Comparison of ENCODE assay signal across 8 cellular contexts in genomic region chr12:42482820-42483533, GRCh38.
DNase-seq lines count a peak whose midpoint lies in the region; ATAC-seq and TF ChIP-seq lines count a peak whose summit lies in the region.

No MANE protein-coding gene starts in this region.

- H3K27me3 ChIP-seq in GM06990 (replicated peaks; ENCODE audit: control insufficient read depth, insufficient read depth, low read length) (no peaks in the 10 kb centered on the region; the same call in 1 of the 2 replicates), sigmoid colon (no peaks in the 10 kb centered on the region)

- H3K9me3 ChIP-seq in sigmoid colon: no peaks in the 10 kb centered on the region

- no peaks in the 10 kb centered on the region for H3K36me3 Mint-ChIP-seq in T-helper 1 cell treated with Interleukin-12 subunit alpha and Interleukin-12 subunit beta and Interleukin-4 antibody, amounts not matched to agents 30 μg/mL and 1 μg/mL, for 36 hours (ENCODE audit: low read depth)

- 0 to 1% methylated on average over 80 of the region's 80 CpGs for WGBS in sigmoid colon, 2 donors

- intact Hi-C loops in sigmoid colon (cut with DNase I): loop anchor here (1.0 to 10.0 kb wide), 5 partner anchors 86 to 854 kb away; partner anchors contain the start of genes PRICKLE1 and YAF2

- H3K4me3 ChIP-seq in GM06990 (replicated peaks; ENCODE audit: low read depth, low read length) (peak overlapping the region; percentile 72), sigmoid colon (peak overlapping the region; percentile 63 to 80 (median 74))

- H3K27me3 Mint-ChIP-seq in T-helper 1 cell treated with Interleukin-12 subunit alpha and Interleukin-12 subunit beta and Interleukin-4 antibody, amounts not matched to agents 30 μg/mL and 1 μg/mL, for 36 hours (ENCODE audit: low read depth): peaks cover 90% of the 10 kb centered on the region

- H3K4me3 Mint-ChIP-seq in T-helper 1 cell treated with Interleukin-12 subunit alpha and Interleukin-12 subunit beta and Interleukin-4 antibody, amounts not matched to agents 30 μg/mL and 1 μg/mL, for 36 hours: peak overlapping the region; percentile 80

- H3K27ac ChIP-seq in sigmoid colon: peak overlapping the region; percentile 84 to 90 (median 88)

- DNase-seq in GM06990 (ENCODE audit: extremely low read depth, insufficient read length) (peak; percentile 83), HuH-7 (ENCODE audit: low spot score) (peak; percentile 93), astrocyte of the hippocampus (ENCODE audit: low read depth, low spot score) (peak; percentile 93), hypothalamus (lab: John Stamatoyannopoulos, UW) (peak in 47 of 51 donors; percentile 5 to 74 (median 31)), sigmoid colon (peak; percentile 84)
- DNase-seq in central memory CD4-positive, alpha-beta T cell: no peak

- peak; percentile 73 for ATAC-seq in GM21619 (IDR thresholded peaks at IDR 0.05; ENCODE audit: unreplicated experiment)

- H3K36me3 ChIP-seq in GM06990 (ENCODE audit: control insufficient read depth, insufficient read depth, low read length): no peaks in the 10 kb centered on the region
- H3K36me3 ChIP-seq in sigmoid colon: no peaks in the 10 kb centered on the region

- H3K27ac Mint-ChIP-seq in T-helper 1 cell treated with Interleukin-12 subunit alpha and Interleukin-12 subunit beta and Interleukin-4 antibody, amounts not matched to agents 30 μg/mL and 1 μg/mL, for 36 hours: no peak overlapping the region

- no peak for TF ChIP-seq POLR2A in sigmoid colon (IDR thresholded peaks at IDR 0.05)

- peaks cover 5% of the 10 kb centered on the region for H3K4me1 Mint-ChIP-seq in T-helper 1 cell treated with Interleukin-12 subunit alpha and Interleukin-12 subunit beta and Interleukin-4 antibody, amounts not matched to agents 30 μg/mL and 1 μg/mL, for 36 hours (ENCODE audit: low read depth)

- TF ChIP-seq EP300 in sigmoid colon (IDR thresholded peaks at IDR 0.05): no peak

- peak; percentile 66 for TF ChIP-seq CTCF in GM06990 (IDR thresholded peaks at IDR 0.05; ENCODE audit: insufficient read depth, low read length, poor library complexity, severe bottlenecking)
- peak; percentile 66 to 96 (median 83) for TF ChIP-seq CTCF in sigmoid colon (IDR thresholded peaks at IDR 0.05)

- no peaks in the 10 kb centered on the region for H3K9me3 Mint-ChIP-seq in T-helper 1 cell treated with Interleukin-12 subunit alpha and Interleukin-12 subunit beta and Interleukin-4 antibody, amounts not matched to agents 30 μg/mL and 1 μg/mL, for 36 hours

- peaks cover 0 to 33% (median 11%) of the 10 kb centered on the region in 4 donors for H3K4me1 ChIP-seq in sigmoid colon
